ENCODE assay signal across 1 cellular context in the genomic region with DNA sequence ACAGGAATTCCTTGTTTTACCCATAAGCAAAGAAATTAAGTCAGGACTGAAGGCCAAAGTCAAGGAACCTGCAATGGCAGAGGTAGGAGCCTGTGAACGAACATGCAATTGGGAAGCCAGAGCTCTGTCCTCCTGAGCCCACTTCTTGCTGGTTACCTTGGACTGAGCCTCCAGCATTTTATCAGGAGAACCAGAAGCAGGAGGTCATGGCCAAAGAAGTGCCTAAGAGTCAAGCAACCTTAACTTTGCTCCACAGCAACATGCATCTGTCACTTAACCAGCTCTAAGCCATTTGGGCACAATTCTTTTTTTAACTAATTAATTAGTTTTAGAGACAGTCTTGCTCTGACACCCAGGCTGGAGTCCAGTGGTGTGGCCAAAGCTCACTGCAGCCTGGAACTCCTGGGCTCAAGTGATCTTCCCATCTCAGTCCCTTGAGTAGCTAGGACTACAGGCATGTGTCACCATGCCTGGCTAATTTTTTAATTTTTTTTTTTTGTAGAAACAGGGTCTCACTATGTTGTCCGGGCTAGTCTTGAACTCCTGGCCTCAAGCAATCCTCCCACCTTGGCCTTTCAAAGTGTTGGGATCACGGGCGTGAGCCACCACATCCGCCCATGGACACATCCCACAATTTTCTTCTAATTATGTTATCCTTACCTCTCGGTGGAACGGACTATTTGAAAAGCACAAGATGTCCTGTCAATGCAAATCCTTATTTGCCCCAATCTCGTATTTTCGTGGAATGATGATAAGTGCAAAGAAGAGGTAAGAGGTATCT.
A peak's percentile ranks its signal among the peaks of the same experiment; 100 is the strongest.
TF ChIP-seq lines count a peak whose summit lies in the region.

No MANE protein-coding gene starts in this region.

TF ChIP-seq in K562, 482 proteins besides CTCF, POLR2A, EP300 and RAD21 (continued from another document):
- TF ChIP-seq ZNF445 (CRISPR knock-in tag; IDR thresholded peaks at IDR 0.05; ENCODE audit: low read depth) = no peak
- TF ChIP-seq CTCFL (IDR thresholded peaks at IDR 0.05; ENCODE audit: borderline replicate concordance, insufficient read depth, low read depth, low read length, poor library complexity, severe bottlenecking) = no peak
- TF ChIP-seq NCOA2 (IDR thresholded peaks at IDR 0.05; ENCODE audit: partially characterized antibody in 2 of 2) = no peak
- TF ChIP-seq KLF1 (tag; IDR thresholded peaks at IDR 0.05) = no peak
- 0 out of 2 replicates have a peak, but pooled peaks have one; percentile 6 for TF ChIP-seq CC2D1A (IDR thresholded peaks at IDR 0.05)
- no peak for TF ChIP-seq ZNF23 (CRISPR knock-in tag; IDR thresholded peaks at IDR 0.05)
- TF ChIP-seq ETV1 (tag; conservative IDR thresholded peaks at IDR 0.05; ENCODE audit: low read depth) = no peak; the same call in 1 of the 2 replicates
- no peak for TF ChIP-seq ZNF57 (CRISPR knock-in tag; IDR thresholded peaks at IDR 0.05)
- no peak for TF ChIP-seq ZNF197 (CRISPR knock-in tag; IDR thresholded peaks at IDR 0.05; ENCODE audit: low read depth)
- no peak for TF ChIP-seq SIRT6 (IDR thresholded peaks at IDR 0.05; ENCODE audit: low read depth, low read length)
- TF ChIP-seq SIN3A (IDR thresholded peaks at IDR 0.05; ENCODE audit: borderline replicate concordance in 2 of 2, control insufficient read depth in 1 of 2, low read depth in 2 of 2, low read length in 2 of 2) = no peak
- no peak for TF ChIP-seq PTBP1 (IDR thresholded peaks at IDR 0.05; ENCODE audit: low read depth, low read length)
- no peak for TF ChIP-seq E2F6 (IDR thresholded peaks at IDR 0.05; ENCODE audit: borderline replicate concordance in 1 of 2, extremely low read depth in 1 of 2, insufficient read depth in 1 of 2, insufficient read length in 1 of 2, low read depth in 1 of 2, low read length in 1 of 2, poor library complexity in 1 of 2, severe bottlenecking in 1 of 2)
- TF ChIP-seq ZBTB2 (IDR thresholded peaks at IDR 0.05) = no peak
- no peak for TF ChIP-seq ZC3H4 (CRISPR knock-in tag; IDR thresholded peaks at IDR 0.05; ENCODE audit: borderline replicate concordance)
- TF ChIP-seq MAFK (IDR thresholded peaks at IDR 0.05; ENCODE audit: low read length) = no peak
- peak; percentile 26; the same call in 1 of the 2 replicates for TF ChIP-seq SMARCA4 (IDR thresholded peaks at IDR 0.05)
- no peak for TF ChIP-seq SMAD1 (IDR thresholded peaks at IDR 0.05; ENCODE audit: low read depth, low read length, partially characterized antibody)
- TF ChIP-seq SRSF1 (IDR thresholded peaks at IDR 0.05; ENCODE audit: low read depth, low read length) = no peak
- 0 out of 2 replicates have a peak, but pooled peaks have one; percentile 2 for TF ChIP-seq NFE2L1 (tag; IDR thresholded peaks at IDR 0.05; ENCODE audit: borderline replicate concordance, low read depth)
- 0 out of 2 replicates have a peak, but pooled peaks have one; percentile 35 for TF ChIP-seq NCOA1 (IDR thresholded peaks at IDR 0.05; ENCODE audit: low read depth)
- TF ChIP-seq EGR1 (conservative IDR thresholded peaks at IDR 0.05) = 0 out of 2 replicates have a peak, but pooled peaks have one; percentile 28
- TF ChIP-seq GABPA (tag; conservative IDR thresholded peaks at IDR 0.05; ENCODE audit: low read depth) = no peak
- no peak; the same call in 1 of the 2 replicates for TF ChIP-seq ZNF384 (IDR thresholded peaks at IDR 0.05; ENCODE audit: low read depth, low read length)
- no peak for TF ChIP-seq MTA1 (IDR thresholded peaks at IDR 0.05; ENCODE audit: borderline replicate concordance)
- TF ChIP-seq U2AF1 (optimal IDR thresholded peaks at IDR 0.05; ENCODE audit: low read depth, low read length) = no peak
- TF ChIP-seq LARP7 (IDR thresholded peaks at IDR 0.05) = no peak
- TF ChIP-seq KLF13 (tag; IDR thresholded peaks at IDR 0.05; ENCODE audit: borderline replicate concordance, low read depth) = no peak
- TF ChIP-seq CBX2 (IDR thresholded peaks at IDR 0.05; ENCODE audit: insufficient read depth, low read length, poor library complexity, severe bottlenecking) = no peak
- no peak for TF ChIP-seq ARNT (IDR thresholded peaks at IDR 0.05)
- no peak for TF ChIP-seq RBM25 (IDR thresholded peaks at IDR 0.05; ENCODE audit: low read depth, low read length, severe bottlenecking)
- TF ChIP-seq, protein P1, sequence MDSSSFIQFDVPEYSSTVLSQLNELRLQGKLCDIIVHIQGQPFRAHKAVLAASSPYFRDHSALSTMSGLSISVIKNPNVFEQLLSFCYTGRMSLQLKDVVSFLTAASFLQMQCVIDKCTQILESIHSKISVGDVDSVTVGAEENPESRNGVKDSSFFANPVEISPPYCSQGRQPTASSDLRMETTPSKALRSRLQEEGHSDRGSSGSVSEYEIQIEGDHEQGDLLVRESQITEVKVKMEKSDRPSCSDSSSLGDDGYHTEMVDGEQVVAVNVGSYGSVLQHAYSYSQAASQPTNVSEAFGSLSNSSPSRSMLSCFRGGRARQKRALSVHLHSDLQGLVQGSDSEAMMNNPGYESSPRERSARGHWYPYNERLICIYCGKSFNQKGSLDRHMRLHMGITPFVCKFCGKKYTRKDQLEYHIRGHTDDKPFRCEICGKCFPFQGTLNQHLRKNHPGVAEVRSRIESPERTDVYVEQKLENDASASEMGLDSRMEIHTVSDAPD (CRISPR knock-in tag; IDR thresholded peaks at IDR 0.05) = no peak
- no peak for TF ChIP-seq PCBP2 (IDR thresholded peaks at IDR 0.05; ENCODE audit: low read depth, low read length, poor library complexity, severe bottlenecking)
- no peak for TF ChIP-seq PML (IDR thresholded peaks at IDR 0.05; ENCODE audit: low read length)
- no peak for TF ChIP-seq KDM5B (IDR thresholded peaks at IDR 0.05; ENCODE audit: insufficient replicate concordance, low read depth, low read length)
- no peak for TF ChIP-seq HDAC6 (IDR thresholded peaks at IDR 0.05; ENCODE audit: low read depth, low read length)
- no peak for TF ChIP-seq HNRNPLL (IDR thresholded peaks at IDR 0.05; ENCODE audit: low read depth, low read length, poor library complexity, severe bottlenecking)
- TF ChIP-seq FOXO4 (CRISPR knock-in tag; IDR thresholded peaks at IDR 0.05) = no peak
- no peak for TF ChIP-seq POLR2AphosphoS2 (IDR thresholded peaks at IDR 0.05; ENCODE audit: low read length)
- TF ChIP-seq BACH1 (tag; IDR thresholded peaks at IDR 0.05) = no peak; the same call in 1 of the 2 replicates
- TF ChIP-seq MCM3 (IDR thresholded peaks at IDR 0.05) = no peak
- no peak for TF ChIP-seq SLC30A9 (CRISPR knock-in tag; IDR thresholded peaks at IDR 0.05)
- no peak for TF ChIP-seq ESRRA (IDR thresholded peaks at IDR 0.05; ENCODE audit: borderline replicate concordance, low read depth)
- TF ChIP-seq MBD1 (CRISPR knock-in tag; IDR thresholded peaks at IDR 0.05) = no peak
- TF ChIP-seq HMBOX1 (IDR thresholded peaks at IDR 0.05) = peak; percentile 80
- no peak for TF ChIP-seq ZNF655 (CRISPR knock-in tag; IDR thresholded peaks at IDR 0.05)
